In the genomic region with DNA sequence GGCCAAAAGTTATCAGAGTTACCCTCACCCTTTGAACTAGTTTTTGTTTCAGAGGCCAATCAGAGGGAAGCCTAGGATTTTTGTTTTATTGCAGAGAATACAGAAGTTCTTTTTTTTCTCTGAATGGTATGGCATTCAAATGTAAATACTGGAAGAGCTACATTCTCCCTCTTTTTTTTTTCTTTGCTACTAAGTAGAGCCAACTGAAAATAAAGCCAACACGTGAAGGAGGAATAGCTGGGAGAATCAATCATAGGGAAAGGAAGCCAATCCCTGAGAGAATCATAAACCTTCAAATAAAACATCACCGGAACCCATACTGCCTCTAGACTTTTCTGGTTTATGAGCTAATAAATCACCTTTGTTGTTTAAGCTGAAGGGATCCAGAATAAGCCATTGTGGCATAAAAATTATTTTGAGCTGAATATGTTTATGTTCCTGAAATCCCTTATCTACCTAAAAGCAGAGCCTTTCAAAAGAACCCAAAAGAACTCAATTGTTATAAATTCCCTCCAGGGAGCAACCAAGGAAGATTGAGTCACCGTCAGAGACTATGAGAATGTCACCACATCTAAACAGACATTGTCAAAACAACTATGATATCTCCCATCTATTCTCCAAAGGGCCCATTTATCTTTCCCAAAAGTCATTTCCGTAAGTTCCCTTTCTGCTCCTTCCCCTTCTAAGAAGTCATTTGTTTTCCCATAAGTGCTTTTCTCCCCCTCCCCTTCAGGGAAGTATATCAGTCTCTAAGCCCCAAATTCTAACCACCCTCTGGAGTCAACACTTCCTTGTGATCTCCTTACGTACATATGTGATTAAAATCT, we compare ENCODE assay signal across 2 cellular contexts.
A peak's percentile ranks its signal among the peaks of the same experiment; 100 is the strongest.
TF ChIP-seq lines count a peak whose summit lies in the region.

No MANE protein-coding gene starts in this region.

TF ChIP-seq in PFSK-1, 5 proteins besides CTCF, POLR2A, EP300 and RAD21:
- TF ChIP-seq TAF1 (IDR thresholded peaks at IDR 0.05; ENCODE audit: borderline replicate concordance, insufficient read depth, low read length) (peak; percentile 39; the same call in 1 of the 2 replicates), SIN3A (IDR thresholded peaks at IDR 0.05; ENCODE audit: borderline replicate concordance, insufficient read depth, low read length) (no peak), POLR2AphosphoS5 (IDR thresholded peaks at IDR 0.05; ENCODE audit: low read depth, low read length) (no peak)

TF ChIP-seq in H1, 55 proteins besides CTCF, POLR2A, EP300 and RAD21:
- TF ChIP-seq ASH2L (IDR thresholded peaks at IDR 0.05; ENCODE audit: low read length) (no peak), EGR1 (IDR thresholded peaks at IDR 0.05; ENCODE audit: borderline replicate concordance, low read depth, low read length) (no peak), POU5F1 (IDR thresholded peaks at IDR 0.05; ENCODE audit: low read depth, low read length) (no peak), RFX5 (IDR thresholded peaks at IDR 0.05; ENCODE audit: borderline replicate concordance, low read depth, low read length) (no peak), SUZ12 (IDR thresholded peaks at IDR 0.05; ENCODE audit: low read length) (no peak), BACH1 (IDR thresholded peaks at IDR 0.05; ENCODE audit: low read length) (no peak)
- TF ChIP-seq, protein P1, sequence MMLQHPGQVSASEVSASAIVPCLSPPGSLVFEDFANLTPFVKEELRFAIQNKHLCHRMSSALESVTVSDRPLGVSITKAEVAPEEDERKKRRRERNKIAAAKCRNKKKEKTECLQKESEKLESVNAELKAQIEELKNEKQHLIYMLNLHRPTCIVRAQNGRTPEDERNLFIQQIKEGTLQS (IDR thresholded peaks at IDR 0.05; ENCODE audit: insufficient read depth, low read depth, low read length): no peak
TF ChIP-seq in H1: peak in this region for 0.
